In genomic region chr14:81366259-81366658, GRCh38 we compare ENCODE assay signal across 15 cellular contexts. TPM values are rescaled to one million over a fixed set of nuclear protein-coding genes. Genes with fewer than 3 reads are reported as not detected.
DNase-seq lines count a peak whose midpoint lies in the region; ATAC-seq and TF ChIP-seq lines count a peak whose summit lies in the region.
"Had no signal": no experiment of that assay in that cellular context is flagged by ENCODE, and none has a peak within 500 bp of the region (broad histone marks: within the 10 kb centered on the region; RNA-seq: fewer than 3 reads in every experiment).

No MANE protein-coding gene starts in this region.

- H3K9me3 ChIP-seq in right cardiac atrium (ENCODE audit: control insufficient read depth, low read length) (no peaks in the 10 kb centered on the region), lower lobe of right lung (no peaks in the 10 kb centered on the region)
- H3K9me3 ChIP-seq: pancreas had no signal

- no peak for TF ChIP-seq CTCF in lower lobe of right lung (IDR thresholded peaks at IDR 0.05)

- intact Hi-C loops in right cardiac atrium (cut with DNase I) (no loop called here), Right ventricle myocardium inferior (cut with DNase I) (no loop called here), lower lobe of right lung (cut with DNase I) (no loop called here)

- H3K27ac ChIP-seq in right cardiac atrium (ENCODE audit: low read length) (no peak overlapping the region), cingulate gyrus (ENCODE audit: low read depth, low read length) (peak overlapping the region; percentile 60), lower lobe of right lung (no peak overlapping the region)
- H3K27ac ChIP-seq: pancreas had no signal

- H3K4me3 ChIP-seq in right cardiac atrium (ENCODE audit: low read length) = no peak overlapping the region
- no peak overlapping the region for H3K4me3 ChIP-seq in lower lobe of right lung
- H3K4me3 ChIP-seq: pancreas had no signal

- no peaks in the 10 kb centered on the region for H3K4me1 ChIP-seq in right cardiac atrium (ENCODE audit: control insufficient read depth, insufficient read depth, low read length)
- no peaks in the 10 kb centered on the region for H3K4me1 ChIP-seq in lower lobe of right lung
- H3K4me1 ChIP-seq: pancreas had no signal

- H3K36me3 ChIP-seq in lower lobe of right lung = no peaks in the 10 kb centered on the region
- H3K36me3 ChIP-seq: pancreas had no signal

- DNase-seq in right cardiac atrium (no peak), Right ventricle myocardium inferior (ENCODE audit: missing footprints) (no peak), lower lobe of right lung (no peak), globus pallidus (ENCODE audit: low spot score) (no peak)
- DNase-seq: activated CD4-positive, alpha-beta T cell treated with anti-CD3 and anti-CD28 coated beads for 1 hour; activated T-cell treated with anti-CD3 and anti-CD28 coated beads, Interleukin-2, amount 50 U/mL, for 48 hours; DMS79 treated with DMSO at 0.1 percent for 48 hours; KG1; pancreas; stimulated activated CD8-positive, alpha-beta memory T cell treated with anti-CD3 and anti-CD28 coated beads, Interleukin-4, amount 100 ng/mL, for 48 hours had no signal

- 28% methylated on average over 6 of the region's 6 CpGs for WGBS in right cardiac atrium

- ATAC-seq in right cardiac atrium = peak; percentile 31 to 35
- no peak for ATAC-seq in Right ventricle myocardium inferior
- peak; percentile 29 to 37 for ATAC-seq in lower lobe of right lung
- no peak for ATAC-seq in HG03520 (IDR thresholded peaks at IDR 0.05; ENCODE audit: unreplicated experiment)
- no peak for ATAC-seq in HG03280 (IDR thresholded peaks at IDR 0.05; ENCODE audit: unreplicated experiment)
- no peak for ATAC-seq in GM21723 (IDR thresholded peaks at IDR 0.05; ENCODE audit: unreplicated experiment)

- H3K27me3 ChIP-seq in right cardiac atrium (ENCODE audit: control insufficient read depth, insufficient read depth) (no peaks in the 10 kb centered on the region), lower lobe of right lung (ENCODE audit: low read depth) (no peaks in the 10 kb centered on the region)
- H3K27me3 ChIP-seq: pancreas had no signal

RNA-seq across cellular contexts. Expression of gene STON2, which starts 33.9 kb away (rescaled TPM):
- 10 to 100 TPM in 1 of 4 donors, 1 to 10 TPM in 3; 8.2 to 20.1 (median 9.4) TPM for total RNA-seq in right cardiac atrium
- polyA plus RNA-seq in right cardiac atrium = 2.0 TPM
- 12.8 TPM for total RNA-seq in Right ventricle myocardium inferior
- total RNA-seq in lower lobe of right lung = 34.3 TPM
- polyA plus RNA-seq: AG04450 had no signal

Comparison
In these comparisons a context has a peak if more than half of its experiments do, and no peak if none do; other contexts are left out.
1. ATAC-seq: peak in right cardiac atrium (2 of 2) and lower lobe of right lung (2 of 2); none in Right ventricle myocardium inferior (single experiment), HG03520 (single experiment), HG03280 (single experiment) and GM21723 (single experiment).